ENCODE assay signal across 1 cellular context in the genomic region with DNA sequence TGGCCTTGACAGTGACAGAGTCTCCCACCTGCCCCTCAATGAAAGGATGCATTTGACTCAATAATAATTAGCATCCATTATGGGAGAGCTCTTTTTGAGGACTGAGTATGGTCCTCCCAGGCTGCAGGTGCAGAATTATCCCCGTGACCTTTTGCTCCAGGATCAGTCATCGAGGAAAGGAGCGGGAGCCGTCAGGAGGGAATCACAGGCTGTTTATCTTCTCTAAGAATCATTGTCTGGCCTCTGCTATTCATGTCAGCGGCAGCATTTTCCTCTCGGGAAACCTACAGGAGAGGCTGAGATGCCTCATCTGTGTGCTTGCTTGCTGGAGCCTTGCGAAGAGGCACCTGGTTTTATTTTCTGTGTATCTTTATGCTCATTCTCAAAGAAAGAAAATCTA.
TF ChIP-seq lines count a peak whose summit lies in the region.

No MANE protein-coding gene starts in this region.

TF ChIP-seq in GM23338, 12 proteins besides CTCF, POLR2A, EP300 and RAD21 (continued from another document):
- TF ChIP-seq, protein P1, sequence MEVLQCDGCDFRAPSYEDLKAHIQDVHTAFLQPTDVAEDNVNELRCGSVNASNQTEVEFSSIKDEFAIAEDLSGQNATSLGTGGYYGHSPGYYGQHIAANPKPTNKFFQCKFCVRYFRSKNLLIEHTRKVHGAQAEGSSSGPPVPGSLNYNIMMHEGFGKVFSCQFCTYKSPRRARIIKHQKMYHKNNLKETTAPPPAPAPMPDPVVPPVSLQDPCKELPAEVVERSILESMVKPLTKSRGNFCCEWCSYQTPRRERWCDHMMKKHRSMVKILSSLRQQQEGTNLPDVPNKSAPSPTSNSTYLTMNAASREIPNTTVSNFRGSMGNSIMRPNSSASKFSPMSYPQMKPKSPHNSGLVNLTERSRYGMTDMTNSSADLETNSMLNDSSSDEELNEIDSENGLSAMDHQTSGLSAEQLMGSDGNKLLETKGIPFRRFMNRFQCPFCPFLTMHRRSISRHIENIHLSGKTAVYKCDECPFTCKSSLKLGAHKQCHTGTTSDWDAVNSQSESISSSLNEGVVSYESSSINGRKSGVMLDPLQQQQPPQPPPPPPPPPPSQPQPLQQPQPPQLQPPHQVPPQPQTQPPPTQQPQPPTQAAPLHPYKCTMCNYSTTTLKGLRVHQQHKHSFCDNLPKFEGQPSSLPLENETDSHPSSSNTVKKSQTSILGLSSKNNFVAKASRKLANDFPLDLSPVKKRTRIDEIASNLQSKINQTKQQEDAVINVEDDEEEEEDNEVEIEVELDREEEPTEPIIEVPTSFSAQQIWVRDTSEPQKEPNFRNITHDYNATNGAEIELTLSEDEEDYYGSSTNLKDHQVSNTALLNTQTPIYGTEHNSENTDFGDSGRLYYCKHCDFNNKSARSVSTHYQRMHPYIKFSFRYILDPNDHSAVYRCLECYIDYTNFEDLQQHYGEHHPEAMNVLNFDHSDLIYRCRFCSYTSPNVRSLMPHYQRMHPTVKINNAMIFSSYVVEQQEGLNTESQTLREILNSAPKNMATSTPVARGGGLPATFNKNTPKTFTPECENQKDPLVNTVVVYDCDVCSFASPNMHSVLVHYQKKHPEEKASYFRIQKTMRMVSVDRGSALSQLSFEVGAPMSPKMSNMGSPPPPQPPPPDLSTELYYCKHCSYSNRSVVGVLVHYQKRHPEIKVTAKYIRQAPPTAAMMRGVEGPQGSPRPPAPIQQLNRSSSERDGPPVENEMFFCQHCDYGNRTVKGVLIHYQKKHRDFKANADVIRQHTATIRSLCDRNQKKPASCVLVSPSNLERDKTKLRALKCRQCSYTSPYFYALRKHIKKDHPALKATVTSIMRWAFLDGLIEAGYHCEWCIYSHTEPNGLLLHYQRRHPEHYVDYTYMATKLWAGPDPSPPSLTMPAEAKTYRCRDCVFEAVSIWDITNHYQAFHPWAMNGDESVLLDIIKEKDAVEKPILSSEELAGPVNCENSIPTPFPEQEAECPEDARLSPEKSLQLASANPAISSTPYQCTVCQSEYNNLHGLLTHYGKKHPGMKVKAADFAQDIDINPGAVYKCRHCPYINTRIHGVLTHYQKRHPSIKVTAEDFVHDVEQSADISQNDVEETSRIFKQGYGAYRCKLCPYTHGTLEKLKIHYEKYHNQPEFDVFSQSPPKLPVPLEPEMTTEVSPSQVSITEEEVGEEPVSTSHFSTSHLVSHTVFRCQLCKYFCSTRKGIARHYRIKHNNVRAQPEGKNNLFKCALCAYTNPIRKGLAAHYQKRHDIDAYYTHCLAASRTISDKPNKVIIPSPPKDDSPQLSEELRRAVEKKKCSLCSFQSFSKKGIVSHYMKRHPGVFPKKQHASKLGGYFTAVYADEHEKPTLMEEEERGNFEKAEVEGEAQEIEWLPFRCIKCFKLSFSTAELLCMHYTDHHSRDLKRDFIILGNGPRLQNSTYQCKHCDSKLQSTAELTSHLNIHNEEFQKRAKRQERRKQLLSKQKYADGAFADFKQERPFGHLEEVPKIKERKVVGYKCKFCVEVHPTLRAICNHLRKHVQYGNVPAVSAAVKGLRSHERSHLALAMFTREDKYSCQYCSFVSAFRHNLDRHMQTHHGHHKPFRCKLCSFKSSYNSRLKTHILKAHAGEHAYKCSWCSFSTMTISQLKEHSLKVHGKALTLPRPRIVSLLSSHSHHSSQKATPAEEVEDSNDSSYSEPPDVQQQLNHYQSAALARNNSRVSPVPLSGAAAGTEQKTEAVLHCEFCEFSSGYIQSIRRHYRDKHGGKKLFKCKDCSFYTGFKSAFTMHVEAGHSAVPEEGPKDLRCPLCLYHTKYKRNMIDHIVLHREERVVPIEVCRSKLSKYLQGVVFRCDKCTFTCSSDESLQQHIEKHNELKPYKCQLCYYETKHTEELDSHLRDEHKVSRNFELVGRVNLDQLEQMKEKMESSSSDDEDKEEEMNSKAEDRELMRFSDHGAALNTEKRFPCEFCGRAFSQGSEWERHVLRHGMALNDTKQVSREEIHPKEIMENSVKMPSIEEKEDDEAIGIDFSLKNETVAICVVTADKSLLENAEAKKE (CRISPR knock-in tag; IDR thresholded peaks at IDR 0.05): no peak
- TF ChIP-seq ZNF331 (CRISPR knock-in tag; IDR thresholded peaks at IDR 0.05; ENCODE audit: low read depth) (no peak), STAT1 (IDR thresholded peaks at IDR 0.05; ENCODE audit: unreplicated experiment) (no peak), CREB1 (CRISPR knock-in tag; IDR thresholded peaks at IDR 0.05; ENCODE audit: low read depth) (no peak), NANOG (IDR thresholded peaks at IDR 0.05; ENCODE audit: borderline replicate concordance) (no peak), POLR2AphosphoS5 (IDR thresholded peaks at IDR 0.05; ENCODE audit: low read depth) (no peak), EZH2 (IDR thresholded peaks at IDR 0.05; ENCODE audit: low read depth, unreplicated experiment) (no peak)
